8 cellular contexts compared by ENCODE assay signal in genomic region chr3:125165189-125165947, GRCh38. TPM values are rescaled to one million over a fixed set of nuclear protein-coding genes. Genes with fewer than 3 reads are reported as not detected.
DNase-seq lines count a peak whose midpoint lies in the region; TF ChIP-seq lines count a peak whose summit lies in the region.

No MANE protein-coding gene starts in this region.

- no peak overlapping the region for H3K27ac ChIP-seq in adrenal gland
- H3K27ac ChIP-seq in tibial nerve, result no peak overlapping the region

- DNase-seq in HCEC 1CT, result peak; percentile 42
- DNase-seq in adrenal gland, result peak in 5 of 7 donors; percentile 50 to 70 (median 59)
- DNase-seq in iPS-NIHi7 (ENCODE audit: extremely low spot score), result peak; percentile 77
- DNase-seq in tibial nerve (ENCODE audit: low spot score in 2 of 2), result peak in 1 of 2 donors; percentile 62
- no peak for DNase-seq in DMS153 treated with DMSO at 0.1 percent for 48 hours (lab: John Stamatoyannopoulos, UW; ENCODE audit: unreplicated experiment)
- no peak for DNase-seq in NCI-H1930 (lab: John Stamatoyannopoulos, UW)
- no peak for DNase-seq in NCI-H1436 (lab: John Stamatoyannopoulos, UW)
- no peak for DNase-seq in NCI-H446 treated with DMSO at 0.1 percent for 48 hours (lab: John Stamatoyannopoulos, UW)

- TF ChIP-seq POLR2A in adrenal gland (IDR thresholded peaks at IDR 0.05) (no peak), tibial nerve (IDR thresholded peaks at IDR 0.05) (no peak)

- H3K4me3 ChIP-seq in adrenal gland, result no peak overlapping the region
- H3K4me3 ChIP-seq in tibial nerve, result no peak overlapping the region

- peak; percentile 47 to 73 (median 61) for TF ChIP-seq CTCF in adrenal gland (IDR thresholded peaks at IDR 0.05)
- TF ChIP-seq CTCF in tibial nerve (IDR thresholded peaks at IDR 0.05), result peak; percentile 31 to 74 (median 48)

- TF ChIP-seq EP300 in tibial nerve (IDR thresholded peaks at IDR 0.05), result no peak

- no peaks in the 10 kb centered on the region for H3K27me3 ChIP-seq in adrenal gland
- no peaks in the 10 kb centered on the region for H3K27me3 ChIP-seq in tibial nerve

- WGBS in adrenal gland, 4 donors, result 77 to 88% (median 80%) methylated on average over 12 to 17 of the region's 17 CpGs
- 68 to 77% methylated on average over 12 of the region's 17 CpGs for WGBS in tibial nerve, 2 donors

- no peaks in the 10 kb centered on the region for H3K36me3 ChIP-seq in adrenal gland (replicated peaks in 1 of 2)
- H3K36me3 ChIP-seq in tibial nerve, result no peaks in the 10 kb centered on the region

- H3K4me1 ChIP-seq in adrenal gland (replicated peaks in 1 of 2) (no peaks in the 10 kb centered on the region), tibial nerve (peaks cover 0 to 23% (median 0%) of the 10 kb centered on the region in 4 donors)

- no peaks in the 10 kb centered on the region for H3K9me3 ChIP-seq in adrenal gland (replicated peaks in 1 of 3)
- no peaks in the 10 kb centered on the region for H3K9me3 ChIP-seq in tibial nerve

- intact Hi-C loops in adrenal gland (cut with DNase I), result loop anchor here in 1 of 2 donors (10.0 kb wide), 1 partner anchor 171 kb away; no protein-coding TSS in a partner anchor

RNA-seq across cellular contexts. Expression of gene SLC12A8, which starts 47.2 kb away (rescaled TPM):
- total RNA-seq in adrenal gland (1 to 10 TPM; 1.0 to 5.9 (median 3.0) TPM), tibial nerve (1 to 10 TPM in 1 of 4 donors, under 1 TPM in 3; 0.42 to 1.5 (median 0.84) TPM)
- polyA plus RNA-seq in adrenal gland, result 1 to 10 TPM; 1.1 to 1.9 (median 1.4) TPM

Comparison
In these comparisons a context has a peak if more than half of its experiments do, and no peak if none do; other contexts are left out.
1. DNase-seq: peak in HCEC 1CT (single experiment), adrenal gland (5 of 7) and iPS-NIHi7 (single experiment); none in DMS153 treated with DMSO at 0.1 percent for 48 hours (single experiment), NCI-H1930 (0 of 2), NCI-H1436 (single experiment) and NCI-H446 treated with DMSO at 0.1 percent for 48 hours (single experiment).